Comparison of ENCODE assay signal across 8 cellular contexts in the genomic region with DNA sequence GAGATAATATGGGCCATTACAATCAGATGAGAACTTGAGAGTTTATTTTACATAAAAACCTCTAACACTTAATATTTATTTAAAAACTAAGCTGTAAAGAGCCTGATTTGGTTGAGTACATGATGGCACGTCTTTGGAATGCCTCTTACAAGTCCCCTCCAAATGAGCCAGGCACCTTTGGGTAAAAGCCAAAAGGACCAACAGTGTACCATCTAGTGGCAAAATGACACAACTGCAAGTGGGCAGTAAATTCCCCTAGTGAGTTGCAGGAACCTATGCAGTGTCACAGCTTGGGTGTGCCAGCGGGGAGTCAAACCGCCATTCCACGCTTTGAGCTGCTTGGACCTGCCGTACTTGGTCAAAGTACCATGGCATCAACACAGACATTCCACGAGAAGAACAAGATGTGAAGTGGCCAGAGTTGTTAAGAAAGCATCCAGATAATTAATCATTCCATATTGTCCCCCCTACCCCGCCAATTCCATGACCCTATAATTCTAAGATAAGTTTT.
A peak's percentile ranks its signal among the peaks of the same experiment; 100 is the strongest.
DNase-seq lines count a peak whose midpoint lies in the region; ATAC-seq, FAIRE-seq and TF ChIP-seq lines count a peak whose summit lies in the region.

No MANE protein-coding gene starts in this region.

- peaks cover 0 to 14% (median 0%) of the 10 kb centered on the region in 4 donors for H3K4me1 ChIP-seq in Peyer's patch
- peaks cover 9 to 21% of the 10 kb centered on the region in 2 donors for H3K4me1 ChIP-seq in breast epithelium

- no peak overlapping the region for H3K4me3 Mint-ChIP-seq in Calu3 (ENCODE audit: low read depth, unreplicated experiment)

- no TSS peak for BruUV-seq in Calu3 (replicated peaks; lab: Mats Ljungman, UMichigan)

- no peaks in the 10 kb centered on the region for H3K9me3 Mint-ChIP-seq in Calu3 (ENCODE audit: low read depth, unreplicated experiment)

- no peaks in the 10 kb centered on the region for H3K36me3 Mint-ChIP-seq in Calu3 (ENCODE audit: insufficient read depth, unreplicated experiment)

- DNase-seq in Calu3 (peak; percentile 49), HPDE6-E6E7 (ENCODE audit: extremely low spot score) (peak; percentile 68), Peyer's patch (peak in 1 of 3 donors; percentile 74), breast epithelium (ENCODE audit: low spot score in 2 of 2) (peak in 1 of 2 donors; percentile 75)
- DNase-seq in stimulated activated CD4-positive, alpha-beta T cell treated with anti-CD3 and anti-CD28 coated beads, Interleukin-2, amount 100 ng/mL, for 48 hours = peak; percentile 16 to 19

- ATAC-seq in GM18909 (IDR thresholded peaks at IDR 0.05; ENCODE audit: poor library complexity, unreplicated experiment) (peak; percentile 65), GM18520 (IDR thresholded peaks at IDR 0.05; ENCODE audit: unreplicated experiment) (no peak)

- peak; percentile 82 for FAIRE-seq in islet of Langerhans (lab: Jason Lieb, UNC)

- no peak for TF ChIP-seq CTCF in Calu3 (IDR thresholded peaks at IDR 0.05; ENCODE audit: unreplicated experiment)
- peak; percentile 61 to 87 (median 81) for TF ChIP-seq CTCF in Peyer's patch (IDR thresholded peaks at IDR 0.05)
- peak; percentile 73 to 82 (median 77) for TF ChIP-seq CTCF in breast epithelium (IDR thresholded peaks at IDR 0.05)

- H3K4me3 ChIP-seq in Peyer's patch (no peak overlapping the region), breast epithelium (no peak overlapping the region)

- CTCF ChIA-PET in Calu3 (lab: Charles Lee) = interaction anchor here (0.8 kb wide), 1 partner anchor 13 kb away, joined by 4 read pairs; no protein-coding TSS in a partner anchor

- no peaks in the 10 kb centered on the region for H3K27me3 ChIP-seq in Peyer's patch
- no peaks in the 10 kb centered on the region for H3K27me3 ChIP-seq in breast epithelium

- no peak overlapping the region for H3K27ac Mint-ChIP-seq in Calu3 (ENCODE audit: unreplicated experiment)

- no peak for TF ChIP-seq POLR2A in Peyer's patch (IDR thresholded peaks at IDR 0.05)
- TF ChIP-seq POLR2A in breast epithelium (IDR thresholded peaks at IDR 0.05) = no peak

- H3K27ac ChIP-seq in Peyer's patch (peak overlapping the region in 2 of 4 donors; percentile 42 to 76), breast epithelium (peak overlapping the region; percentile 72 to 89)

- H3K4me1 Mint-ChIP-seq in Calu3 (ENCODE audit: low read depth, unreplicated experiment) = peaks cover 10% of the 10 kb centered on the region

- H3K9me3 ChIP-seq in Peyer's patch = no peaks in the 10 kb centered on the region
- H3K9me3 ChIP-seq in breast epithelium = no peaks in the 10 kb centered on the region

- intact Hi-C loops in Calu3 (cut with micrococcal nuclease; ENCODE audit: unreplicated experiment) (no loop called here), breast epithelium (cut with DNase I; ENCODE audit: low total_unique reads) (no loop called here)

- H3K36me3 ChIP-seq in Peyer's patch (no peaks in the 10 kb centered on the region), breast epithelium (no peaks in the 10 kb centered on the region)

- no peaks in the 10 kb centered on the region for H3K27me3 Mint-ChIP-seq in Calu3 (ENCODE audit: unreplicated experiment)
